Comparison of ENCODE assay signal across 11 cellular contexts in the genomic region with DNA sequence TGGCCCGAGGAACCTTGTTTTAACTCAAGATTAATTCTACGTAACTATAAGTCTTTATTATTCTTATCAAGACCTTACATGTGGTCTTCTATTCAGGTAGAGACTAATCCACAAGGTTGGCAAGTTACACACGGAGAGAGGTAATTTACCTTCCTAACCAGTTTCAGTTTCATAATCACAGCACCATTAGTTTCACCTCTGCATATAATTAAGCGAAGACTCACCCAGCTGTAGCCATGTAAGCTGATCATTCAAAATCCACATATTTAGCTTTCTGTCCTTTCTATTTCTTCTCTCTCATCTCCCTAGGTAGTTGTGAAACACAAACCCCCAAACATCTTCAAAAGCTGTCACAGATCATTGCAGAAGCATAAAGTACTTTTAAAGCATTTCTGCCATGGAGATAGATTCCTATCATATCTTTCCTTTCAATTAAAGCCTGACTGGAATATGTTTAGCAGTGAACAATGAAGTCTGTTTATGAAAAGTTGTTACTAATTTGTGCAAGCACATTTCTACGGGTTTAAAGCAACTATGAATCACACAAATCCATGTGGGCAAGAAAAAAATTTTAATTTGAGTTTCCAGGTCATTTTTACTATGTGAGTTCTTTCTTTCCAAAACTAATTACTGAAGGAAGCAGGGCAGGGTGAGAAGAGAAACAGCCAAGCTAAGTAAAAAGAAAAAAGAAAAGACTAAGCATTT.
DNase-seq lines count a peak whose midpoint lies in the region; ATAC-seq and TF ChIP-seq lines count a peak whose summit lies in the region.
"Had no signal": no experiment of that assay in that cellular context is flagged by ENCODE, and none has a peak within 500 bp of the region (broad histone marks: within the 10 kb centered on the region; RNA-seq: fewer than 3 reads in every experiment).

No MANE protein-coding gene starts in this region.

- TF ChIP-seq CTCF in left lung (IDR thresholded peaks at IDR 0.05), result no peak

- H3K27ac ChIP-seq in left lung, result no peak overlapping the region

- peaks cover 0 to 6% of the 10 kb centered on the region in 2 donors for H3K9me3 ChIP-seq in left lung

- no peaks in the 10 kb centered on the region for H3K27me3 ChIP-seq in left lung

- intact Hi-C loops in left lung (cut with DNase I), result no loop called here

- ATAC-seq in GM18499 (IDR thresholded peaks at IDR 0.05; ENCODE audit: insufficient read depth, unreplicated experiment) (peak; percentile 57), GM21723 (IDR thresholded peaks at IDR 0.05; ENCODE audit: unreplicated experiment) (peak; percentile 54), left lung (peak; percentile 53), GM18870 (IDR thresholded peaks at IDR 0.05; ENCODE audit: unreplicated experiment) (no peak)

- H3K36me3 ChIP-seq in left lung, result no peaks in the 10 kb centered on the region

- no peaks in the 10 kb centered on the region for H3K4me1 ChIP-seq in left lung

- no peak overlapping the region for H3K4me3 ChIP-seq in left lung

- DNase-seq in SW480 (ENCODE audit: low spot score), result peak; percentile 6
- DNase-seq in left lung, result no peak
- DNase-seq in NCI-H2081 (lab: John Stamatoyannopoulos, UW), result no peak
- no peak for DNase-seq in GM19240 (ENCODE audit: insufficient read length, low spot score)
- no peak for DNase-seq in NCI-H2196 treated with DMSO at 0.1 percent for 48 hours (lab: John Stamatoyannopoulos, UW; ENCODE audit: unreplicated experiment)
- DNase-seq: activated B cell treated with CpG ODN at 0.5 μM for 24 hours, EL, NCI-H2171 had no signal
